ENCODE assay signal across 8 cellular contexts in genomic region chr2:11681722-11682589, GRCh38. TPM values are rescaled to one million over a fixed set of nuclear protein-coding genes. Genes with fewer than 3 reads are reported as not detected.
DNase-seq lines count a peak whose midpoint lies in the region; FAIRE-seq and TF ChIP-seq lines count a peak whose summit lies in the region.

No MANE protein-coding gene starts in this region.

- peaks cover 41% of the 10 kb centered on the region for H3K27me3 ChIP-seq in astrocyte (ENCODE audit: insufficient read depth, low read length)

- H3K36me3 ChIP-seq in astrocyte (ENCODE audit: insufficient read depth, low read length) (no peaks in the 10 kb centered on the region), kidney (ENCODE audit: control insufficient read depth in 1 of 2, insufficient read depth in 2 of 2, low read length in 2 of 2) (no peaks in the 10 kb centered on the region)

- no peaks in the 10 kb centered on the region for H3K79me2 ChIP-seq in astrocyte (ENCODE audit: insufficient read depth, low read length)

- H3K27ac ChIP-seq in astrocyte (ENCODE audit: low read depth, low read length) (no peak overlapping the region), kidney (ENCODE audit: low read depth in 2 of 2, low read length in 2 of 2) (no peak overlapping the region)

- H3K4me3 Mint-ChIP-seq in astrocyte (ENCODE audit: unreplicated experiment), result no peak overlapping the region

- no peak for FAIRE-seq in astrocyte (lab: Jason Lieb, UNC)
- no peak for FAIRE-seq in kidney (lab: Jason Lieb, UNC)

- peaks cover 13% of the 10 kb centered on the region for H3K4me1 Mint-ChIP-seq in astrocyte (ENCODE audit: low read depth, unreplicated experiment)

- no peak overlapping the region for H3K27ac Mint-ChIP-seq in astrocyte (ENCODE audit: unreplicated experiment)

- no peaks in the 10 kb centered on the region for H3K36me3 Mint-ChIP-seq in astrocyte (ENCODE audit: low read depth, unreplicated experiment)

- no peaks in the 10 kb centered on the region for H4K20me1 ChIP-seq in astrocyte (ENCODE audit: insufficient read depth, low read length)

- H3K9me3 ChIP-seq in astrocyte (ENCODE audit: insufficient read depth, low read depth, low read length), result no peaks in the 10 kb centered on the region
- H3K9me3 ChIP-seq in kidney (ENCODE audit: control insufficient read depth in 1 of 2, low read length in 2 of 2), result no peaks in the 10 kb centered on the region

- no peak overlapping the region for H3K4me3 ChIP-seq in astrocyte (ENCODE audit: insufficient read depth, low read depth, low read length)
- H3K4me3 ChIP-seq in kidney (ENCODE audit: low read length in 2 of 2), result no peak overlapping the region

- H2AFZ ChIP-seq in astrocyte (ENCODE audit: low read depth, low read length), result no peak overlapping the region

- H3K27me3 Mint-ChIP-seq in astrocyte (ENCODE audit: low read depth, unreplicated experiment), result peaks cover 60% of the 10 kb centered on the region

- peak; percentile 85 for TF ChIP-seq CTCF in LNCAP (IDR thresholded peaks at IDR 0.05)
- peak; percentile 66 for TF ChIP-seq CTCF in astrocyte (IDR thresholded peaks at IDR 0.05; ENCODE audit: insufficient read depth, low read depth, low read length)
- peak; percentile 67 for TF ChIP-seq CTCF in kidney (IDR thresholded peaks at IDR 0.05; ENCODE audit: borderline replicate concordance, extremely low read depth, insufficient read depth)

- no peaks in the 10 kb centered on the region for H3K4me1 ChIP-seq in astrocyte (ENCODE audit: insufficient read depth, low read length)
- no peaks in the 10 kb centered on the region for H3K4me1 ChIP-seq in kidney (ENCODE audit: control insufficient read depth in 1 of 2, insufficient read depth in 1 of 2, low read depth in 1 of 2, low read length in 2 of 2)

- intact Hi-C loops in kidney (cut with DNase I), result loop anchor here (10.0 kb wide), 1 partner anchor 273 kb away; no protein-coding TSS in a partner anchor

- H3K9ac ChIP-seq in astrocyte (ENCODE audit: low read length) (no peak overlapping the region), kidney (ENCODE audit: low read length in 2 of 2) (no peak overlapping the region)

- H3K9me3 Mint-ChIP-seq in astrocyte (ENCODE audit: unreplicated experiment), result no peaks in the 10 kb centered on the region

- DNase-seq in NCI-H1417 (lab: John Stamatoyannopoulos, UW) (peak; percentile 38 to 80 (median 63)), NCI-H1417 treated with DMSO at 0.1 percent for 48 hours (lab: John Stamatoyannopoulos, UW) (no peak), SKM-1 treated with dmso at 0.1 percent for 144 hours (lab: John Stamatoyannopoulos, UW; ENCODE audit: unreplicated experiment) (peak; percentile 2), astrocyte (ENCODE audit: low read depth) (no peak), kidney (peak; percentile 71), medulla oblongata (ENCODE audit: extremely low spot score) (no peak)
- peak; percentile 11 for DNase-seq in stimulated activated CD8-positive, alpha-beta memory T cell treated with anti-CD3 and anti-CD28 coated beads, Interleukin-15, amount 100 ng/mL, for 1 hour (ENCODE audit: low read depth)

- H3K4me2 ChIP-seq in astrocyte (ENCODE audit: low read length), result no peak overlapping the region

RNA-seq across cellular contexts. Expression of gene NTSR2, which starts 12.0 kb away (rescaled TPM):
- total RNA-seq in astrocyte (not detected in 2 replicates), kidney (not detected)
- polyA plus RNA-seq in kidney (ENCODE audit: insufficient read depth, low read depth, low replicate concordance), result not detected

Comparison
In these comparisons a context has a peak if more than half of its experiments do, and no peak if none do; other contexts are left out.
1. DNase-seq: peak in NCI-H1417 (3 of 3), SKM-1 treated with dmso at 0.1 percent for 144 hours (single experiment), kidney (single experiment) and stimulated activated CD8-positive, alpha-beta memory T cell treated with anti-CD3 and anti-CD28 coated beads, Interleukin-15, amount 100 ng/mL, for 1 hour (single experiment); none in NCI-H1417 treated with DMSO at 0.1 percent for 48 hours (single experiment), astrocyte (single experiment) and medulla oblongata (single experiment).
2. Peak in every context shown above with its lines, with median percentiles within 50 percentile points of each other: CTCF ChIP-seq.